Comparison of ENCODE assay signal across 1 cellular context in the genomic region with DNA sequence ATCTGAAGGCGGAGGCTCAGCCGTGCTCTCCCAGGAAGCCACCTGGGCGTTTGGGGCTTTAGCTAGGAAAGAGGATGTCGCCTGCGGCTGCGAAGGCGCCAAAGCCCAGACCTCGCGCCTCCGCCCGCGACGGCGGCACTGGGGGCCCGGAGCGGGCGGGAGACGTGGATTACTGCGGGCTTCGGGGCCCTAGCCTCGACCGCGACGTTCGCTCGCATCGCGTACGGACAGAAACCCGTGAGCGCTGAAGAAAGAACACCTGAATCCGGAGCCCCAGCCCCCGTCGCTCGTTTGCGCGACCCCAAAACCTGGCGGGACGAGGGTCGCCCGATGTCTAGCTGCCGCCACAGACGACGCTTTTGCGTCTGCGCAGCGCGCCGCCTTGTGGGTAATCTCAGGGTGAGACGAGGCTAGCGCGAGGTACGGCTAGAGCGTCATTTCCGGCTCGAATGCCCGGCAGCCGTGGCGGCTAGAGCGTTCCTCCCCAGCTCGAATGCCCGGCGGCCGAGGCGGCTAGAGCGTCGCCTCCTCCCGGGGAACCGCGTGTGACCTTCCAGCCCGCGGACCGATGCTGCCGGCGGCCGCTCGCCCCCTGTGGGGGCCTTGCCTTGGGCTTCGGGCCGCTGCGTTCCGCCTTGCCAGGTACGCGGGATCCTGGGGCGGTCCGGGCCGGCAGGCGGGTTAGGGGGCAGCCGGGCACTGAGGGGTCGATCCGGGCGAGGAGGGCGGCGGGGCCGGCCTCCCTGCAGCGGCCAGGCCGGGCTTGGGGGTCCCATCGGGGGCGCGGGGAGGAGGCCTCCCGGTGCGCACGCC.
TF ChIP-seq lines count a peak whose summit lies in the region.

A gene (plus strand): TSS at position 434 of the 813 bp plus-strand sequence. CDS start 135 bp downstream, at position 569.

TF ChIP-seq in HepG2, 621 proteins besides CTCF, POLR2A, EP300 and RAD21 (continued from another document and continues in another):
- TF ChIP-seq, protein P1, sequence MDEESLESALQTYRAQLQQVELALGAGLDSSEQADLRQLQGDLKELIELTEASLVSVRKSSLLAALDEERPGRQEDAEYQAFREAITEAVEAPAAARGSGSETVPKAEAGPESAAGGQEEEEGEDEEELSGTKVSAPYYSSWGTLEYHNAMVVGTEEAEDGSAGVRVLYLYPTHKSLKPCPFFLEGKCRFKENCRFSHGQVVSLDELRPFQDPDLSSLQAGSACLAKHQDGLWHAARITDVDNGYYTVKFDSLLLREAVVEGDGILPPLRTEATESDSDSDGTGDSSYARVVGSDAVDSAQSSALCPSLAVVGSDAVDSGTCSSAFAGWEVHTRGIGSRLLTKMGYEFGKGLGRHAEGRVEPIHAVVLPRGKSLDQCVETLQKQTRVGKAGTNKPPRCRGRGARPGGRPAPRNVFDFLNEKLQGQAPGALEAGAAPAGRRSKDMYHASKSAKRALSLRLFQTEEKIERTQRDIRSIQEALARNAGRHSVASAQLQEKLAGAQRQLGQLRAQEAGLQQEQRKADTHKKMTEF (CRISPR knock-in tag; IDR thresholded peaks at IDR 0.05) = peak; percentile 93
- TF ChIP-seq CHD4 (IDR thresholded peaks at IDR 0.05; ENCODE audit: borderline replicate concordance, low read length) (no peak), SMYD3 (CRISPR knock-in tag; IDR thresholded peaks at IDR 0.05) (no peak), NR3C1 (CRISPR knock-in tag; IDR thresholded peaks at IDR 0.05) (no peak), ZNF17 (CRISPR knock-in tag; IDR thresholded peaks at IDR 0.05) (peak; percentile 49; the same call in 1 of the 2 replicates), ZNF234 (CRISPR knock-in tag; conservative IDR thresholded peaks at IDR 0.05) (peak; percentile 63; the same call in 1 of the 2 replicates), RXRA (CRISPR knock-in tag; IDR thresholded peaks at IDR 0.05) (peak; percentile 92), ZNF343 (CRISPR knock-in tag; IDR thresholded peaks at IDR 0.05) (peak; percentile 72; the same call in 1 of the 2 replicates), AKAP8 (CRISPR knock-in tag; IDR thresholded peaks at IDR 0.05) (no peak), NAIF1 (CRISPR knock-in tag; IDR thresholded peaks at IDR 0.05; ENCODE audit: borderline replicate concordance) (0 out of 2 replicates have a peak, but pooled peaks have one; percentile 67), KDM2A (CRISPR knock-in tag; IDR thresholded peaks at IDR 0.05; ENCODE audit: borderline replicate concordance, low read depth) (peak; percentile 98), XBP1 (CRISPR knock-in tag; IDR thresholded peaks at IDR 0.05) (peak; percentile 62; the same call in 1 of the 2 replicates), ZNF264 (CRISPR knock-in tag; IDR thresholded peaks at IDR 0.05) (peak; percentile 87), ZNF776 (CRISPR knock-in tag; IDR thresholded peaks at IDR 0.05) (peak; percentile 87; the same call in 1 of the 2 replicates), SAFB2 (CRISPR knock-in tag; IDR thresholded peaks at IDR 0.05; ENCODE audit: borderline replicate concordance, low read depth) (peak; percentile 94; the same call in 1 of the 2 replicates), ZNF296 (CRISPR knock-in tag; conservative IDR thresholded peaks at IDR 0.05) (peak; percentile 48; the same call in 1 of the 2 replicates), ZNF121 (CRISPR knock-in tag; IDR thresholded peaks at IDR 0.05) (no peak), MAFK (conservative IDR thresholded peaks at IDR 0.05 in 1 of 2, IDR thresholded peaks at IDR 0.05 in 1 of 2; ENCODE audit: low read length in 2 of 2) (no peak), JUN (CRISPR knock-in tag; IDR thresholded peaks at IDR 0.05) (peak; percentile 77), ZNF780A (CRISPR knock-in tag; IDR thresholded peaks at IDR 0.05) (peak; percentile 82)
- TF ChIP-seq, protein P2, sequence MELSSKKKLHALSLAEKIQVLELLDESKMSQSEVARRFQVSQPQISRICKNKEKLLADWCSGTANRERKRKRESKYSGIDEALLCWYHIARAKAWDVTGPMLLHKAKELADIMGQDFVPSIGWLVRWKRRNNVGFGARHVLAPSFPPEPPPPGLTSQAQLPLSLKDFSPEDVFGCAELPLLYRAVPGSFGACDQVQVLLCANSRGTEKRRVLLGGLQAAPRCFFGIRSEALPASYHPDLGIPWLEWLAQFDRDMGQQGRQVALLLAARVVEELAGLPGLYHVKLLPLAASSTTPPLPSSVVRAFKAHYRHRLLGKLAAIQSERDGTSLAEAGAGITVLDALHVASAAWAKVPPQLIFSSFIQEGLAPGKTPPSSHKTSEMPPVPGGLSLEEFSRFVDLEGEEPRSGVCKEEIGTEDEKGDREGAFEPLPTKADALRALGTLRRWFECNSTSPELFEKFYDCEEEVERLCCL (CRISPR knock-in tag; IDR thresholded peaks at IDR 0.05; ENCODE audit: borderline replicate concordance) = peak; percentile 80; the same call in 1 of the 2 replicates
- TF ChIP-seq, protein P3, sequence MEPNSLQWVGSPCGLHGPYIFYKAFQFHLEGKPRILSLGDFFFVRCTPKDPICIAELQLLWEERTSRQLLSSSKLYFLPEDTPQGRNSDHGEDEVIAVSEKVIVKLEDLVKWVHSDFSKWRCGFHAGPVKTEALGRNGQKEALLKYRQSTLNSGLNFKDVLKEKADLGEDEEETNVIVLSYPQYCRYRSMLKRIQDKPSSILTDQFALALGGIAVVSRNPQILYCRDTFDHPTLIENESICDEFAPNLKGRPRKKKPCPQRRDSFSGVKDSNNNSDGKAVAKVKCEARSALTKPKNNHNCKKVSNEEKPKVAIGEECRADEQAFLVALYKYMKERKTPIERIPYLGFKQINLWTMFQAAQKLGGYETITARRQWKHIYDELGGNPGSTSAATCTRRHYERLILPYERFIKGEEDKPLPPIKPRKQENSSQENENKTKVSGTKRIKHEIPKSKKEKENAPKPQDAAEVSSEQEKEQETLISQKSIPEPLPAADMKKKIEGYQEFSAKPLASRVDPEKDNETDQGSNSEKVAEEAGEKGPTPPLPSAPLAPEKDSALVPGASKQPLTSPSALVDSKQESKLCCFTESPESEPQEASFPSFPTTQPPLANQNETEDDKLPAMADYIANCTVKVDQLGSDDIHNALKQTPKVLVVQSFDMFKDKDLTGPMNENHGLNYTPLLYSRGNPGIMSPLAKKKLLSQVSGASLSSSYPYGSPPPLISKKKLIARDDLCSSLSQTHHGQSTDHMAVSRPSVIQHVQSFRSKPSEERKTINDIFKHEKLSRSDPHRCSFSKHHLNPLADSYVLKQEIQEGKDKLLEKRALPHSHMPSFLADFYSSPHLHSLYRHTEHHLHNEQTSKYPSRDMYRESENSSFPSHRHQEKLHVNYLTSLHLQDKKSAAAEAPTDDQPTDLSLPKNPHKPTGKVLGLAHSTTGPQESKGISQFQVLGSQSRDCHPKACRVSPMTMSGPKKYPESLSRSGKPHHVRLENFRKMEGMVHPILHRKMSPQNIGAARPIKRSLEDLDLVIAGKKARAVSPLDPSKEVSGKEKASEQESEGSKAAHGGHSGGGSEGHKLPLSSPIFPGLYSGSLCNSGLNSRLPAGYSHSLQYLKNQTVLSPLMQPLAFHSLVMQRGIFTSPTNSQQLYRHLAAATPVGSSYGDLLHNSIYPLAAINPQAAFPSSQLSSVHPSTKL (CRISPR knock-in tag; IDR thresholded peaks at IDR 0.05) = peak; percentile 74; the same call in 1 of the 2 replicates
- TF ChIP-seq, protein P4, sequence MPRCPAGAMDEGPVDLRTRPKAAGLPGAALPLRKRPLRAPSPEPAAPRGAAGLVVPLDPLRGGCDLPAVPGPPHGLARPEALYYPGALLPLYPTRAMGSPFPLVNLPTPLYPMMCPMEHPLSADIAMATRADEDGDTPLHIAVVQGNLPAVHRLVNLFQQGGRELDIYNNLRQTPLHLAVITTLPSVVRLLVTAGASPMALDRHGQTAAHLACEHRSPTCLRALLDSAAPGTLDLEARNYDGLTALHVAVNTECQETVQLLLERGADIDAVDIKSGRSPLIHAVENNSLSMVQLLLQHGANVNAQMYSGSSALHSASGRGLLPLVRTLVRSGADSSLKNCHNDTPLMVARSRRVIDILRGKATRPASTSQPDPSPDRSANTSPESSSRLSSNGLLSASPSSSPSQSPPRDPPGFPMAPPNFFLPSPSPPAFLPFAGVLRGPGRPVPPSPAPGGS (CRISPR knock-in tag; IDR thresholded peaks at IDR 0.05) = peak; percentile 83
- TF ChIP-seq, protein P5, sequence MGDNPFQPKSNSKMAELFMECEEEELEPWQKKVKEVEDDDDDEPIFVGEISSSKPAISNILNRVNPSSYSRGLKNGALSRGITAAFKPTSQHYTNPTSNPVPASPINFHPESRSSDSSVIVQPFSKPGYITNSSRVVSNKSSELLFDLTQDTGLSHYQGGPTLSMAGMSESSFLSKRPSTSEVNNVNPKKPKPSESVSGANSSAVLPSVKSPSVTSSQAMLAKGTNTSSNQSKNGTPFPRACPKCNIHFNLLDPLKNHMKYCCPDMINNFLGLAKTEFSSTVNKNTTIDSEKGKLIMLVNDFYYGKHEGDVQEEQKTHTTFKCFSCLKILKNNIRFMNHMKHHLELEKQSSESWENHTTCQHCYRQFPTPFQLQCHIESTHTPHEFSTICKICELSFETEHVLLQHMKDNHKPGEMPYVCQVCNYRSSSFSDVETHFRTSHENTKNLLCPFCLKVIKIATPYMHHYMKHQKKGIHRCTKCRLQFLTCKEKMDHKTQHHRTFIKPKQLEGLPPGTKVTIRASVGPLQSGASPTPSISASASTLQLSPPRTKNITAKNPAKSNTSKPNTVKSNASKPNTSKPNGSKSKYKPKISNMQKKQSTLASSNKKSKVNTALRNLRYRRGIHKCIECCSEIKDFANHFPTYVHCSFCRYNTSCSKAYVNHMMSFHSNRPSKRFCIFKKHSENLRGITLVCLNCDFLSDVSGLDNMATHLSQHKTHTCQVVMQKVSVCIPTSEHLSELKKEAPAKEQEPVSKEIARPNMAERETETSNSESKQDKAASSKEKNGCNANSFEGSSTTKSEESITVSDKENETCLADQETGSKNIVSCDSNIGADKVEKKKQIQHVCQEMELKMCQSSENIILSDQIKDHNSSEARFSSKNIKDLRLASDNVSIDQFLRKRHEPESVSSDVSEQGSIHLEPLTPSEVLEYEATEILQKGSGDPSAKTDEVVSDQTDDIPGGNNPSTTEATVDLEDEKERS (CRISPR knock-in tag; IDR thresholded peaks at IDR 0.05) = peak; percentile 47
- TF ChIP-seq, protein P6, sequence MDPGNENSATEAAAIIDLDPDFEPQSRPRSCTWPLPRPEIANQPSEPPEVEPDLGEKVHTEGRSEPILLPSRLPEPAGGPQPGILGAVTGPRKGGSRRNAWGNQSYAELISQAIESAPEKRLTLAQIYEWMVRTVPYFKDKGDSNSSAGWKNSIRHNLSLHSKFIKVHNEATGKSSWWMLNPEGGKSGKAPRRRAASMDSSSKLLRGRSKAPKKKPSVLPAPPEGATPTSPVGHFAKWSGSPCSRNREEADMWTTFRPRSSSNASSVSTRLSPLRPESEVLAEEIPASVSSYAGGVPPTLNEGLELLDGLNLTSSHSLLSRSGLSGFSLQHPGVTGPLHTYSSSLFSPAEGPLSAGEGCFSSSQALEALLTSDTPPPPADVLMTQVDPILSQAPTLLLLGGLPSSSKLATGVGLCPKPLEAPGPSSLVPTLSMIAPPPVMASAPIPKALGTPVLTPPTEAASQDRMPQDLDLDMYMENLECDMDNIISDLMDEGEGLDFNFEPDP (CRISPR knock-in tag; conservative IDR thresholded peaks at IDR 0.05) = no peak
- TF ChIP-seq, protein P7, sequence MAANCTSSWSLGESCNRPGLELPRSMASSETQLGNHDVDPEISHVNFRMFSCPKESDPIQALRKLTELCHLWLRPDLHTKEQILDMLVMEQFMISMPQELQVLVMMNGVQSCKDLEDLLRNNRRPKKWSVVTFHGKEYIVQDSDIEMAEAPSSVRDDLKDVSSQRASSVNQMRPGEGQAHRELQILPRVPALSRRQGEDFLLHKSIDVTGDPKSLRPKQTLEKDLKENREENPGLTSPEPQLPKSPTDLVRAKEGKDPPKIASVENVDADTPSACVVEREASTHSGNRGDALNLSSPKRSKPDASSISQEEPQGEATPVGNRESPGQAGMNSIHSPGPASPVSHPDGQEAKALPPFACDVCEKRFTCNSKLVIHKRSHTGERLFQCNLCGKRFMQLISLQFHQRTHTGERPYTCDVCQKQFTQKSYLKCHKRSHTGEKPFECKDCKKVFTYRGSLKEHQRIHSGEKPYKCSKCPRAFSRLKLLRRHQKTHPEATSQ (CRISPR knock-in tag; IDR thresholded peaks at IDR 0.05; ENCODE audit: borderline replicate concordance) = no peak
- TF ChIP-seq, protein P8, sequence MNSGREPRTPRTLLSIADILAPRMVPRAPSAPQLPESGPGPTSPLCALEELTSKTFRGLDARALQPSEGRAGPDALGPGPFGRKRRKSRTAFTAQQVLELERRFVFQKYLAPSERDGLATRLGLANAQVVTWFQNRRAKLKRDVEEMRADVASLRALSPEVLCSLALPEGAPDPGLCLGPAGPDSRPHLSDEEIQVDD (CRISPR knock-in tag; IDR thresholded peaks at IDR 0.05; ENCODE audit: borderline replicate concordance) = peak; percentile 92; the same call in 1 of the 2 replicates
- TF ChIP-seq, protein P9, sequence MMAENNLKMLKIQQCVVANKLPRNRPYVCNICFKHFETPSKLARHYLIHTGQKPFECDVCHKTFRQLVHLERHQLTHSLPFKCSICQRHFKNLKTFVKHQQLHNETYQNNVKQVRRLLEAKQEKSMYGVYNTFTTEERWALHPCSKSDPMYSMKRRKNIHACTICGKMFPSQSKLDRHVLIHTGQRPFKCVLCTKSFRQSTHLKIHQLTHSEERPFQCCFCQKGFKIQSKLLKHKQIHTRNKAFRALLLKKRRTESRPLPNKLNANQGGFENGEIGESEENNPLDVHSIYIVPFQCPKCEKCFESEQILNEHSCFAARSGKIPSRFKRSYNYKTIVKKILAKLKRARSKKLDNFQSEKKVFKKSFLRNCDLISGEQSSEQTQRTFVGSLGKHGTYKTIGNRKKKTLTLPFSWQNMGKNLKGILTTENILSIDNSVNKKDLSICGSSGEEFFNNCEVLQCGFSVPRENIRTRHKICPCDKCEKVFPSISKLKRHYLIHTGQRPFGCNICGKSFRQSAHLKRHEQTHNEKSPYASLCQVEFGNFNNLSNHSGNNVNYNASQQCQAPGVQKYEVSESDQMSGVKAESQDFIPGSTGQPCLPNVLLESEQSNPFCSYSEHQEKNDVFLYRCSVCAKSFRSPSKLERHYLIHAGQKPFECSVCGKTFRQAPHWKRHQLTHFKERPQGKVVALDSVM (CRISPR knock-in tag; IDR thresholded peaks at IDR 0.05) = peak; percentile 27; the same call in 1 of the 2 replicates
- TF ChIP-seq, protein P10, sequence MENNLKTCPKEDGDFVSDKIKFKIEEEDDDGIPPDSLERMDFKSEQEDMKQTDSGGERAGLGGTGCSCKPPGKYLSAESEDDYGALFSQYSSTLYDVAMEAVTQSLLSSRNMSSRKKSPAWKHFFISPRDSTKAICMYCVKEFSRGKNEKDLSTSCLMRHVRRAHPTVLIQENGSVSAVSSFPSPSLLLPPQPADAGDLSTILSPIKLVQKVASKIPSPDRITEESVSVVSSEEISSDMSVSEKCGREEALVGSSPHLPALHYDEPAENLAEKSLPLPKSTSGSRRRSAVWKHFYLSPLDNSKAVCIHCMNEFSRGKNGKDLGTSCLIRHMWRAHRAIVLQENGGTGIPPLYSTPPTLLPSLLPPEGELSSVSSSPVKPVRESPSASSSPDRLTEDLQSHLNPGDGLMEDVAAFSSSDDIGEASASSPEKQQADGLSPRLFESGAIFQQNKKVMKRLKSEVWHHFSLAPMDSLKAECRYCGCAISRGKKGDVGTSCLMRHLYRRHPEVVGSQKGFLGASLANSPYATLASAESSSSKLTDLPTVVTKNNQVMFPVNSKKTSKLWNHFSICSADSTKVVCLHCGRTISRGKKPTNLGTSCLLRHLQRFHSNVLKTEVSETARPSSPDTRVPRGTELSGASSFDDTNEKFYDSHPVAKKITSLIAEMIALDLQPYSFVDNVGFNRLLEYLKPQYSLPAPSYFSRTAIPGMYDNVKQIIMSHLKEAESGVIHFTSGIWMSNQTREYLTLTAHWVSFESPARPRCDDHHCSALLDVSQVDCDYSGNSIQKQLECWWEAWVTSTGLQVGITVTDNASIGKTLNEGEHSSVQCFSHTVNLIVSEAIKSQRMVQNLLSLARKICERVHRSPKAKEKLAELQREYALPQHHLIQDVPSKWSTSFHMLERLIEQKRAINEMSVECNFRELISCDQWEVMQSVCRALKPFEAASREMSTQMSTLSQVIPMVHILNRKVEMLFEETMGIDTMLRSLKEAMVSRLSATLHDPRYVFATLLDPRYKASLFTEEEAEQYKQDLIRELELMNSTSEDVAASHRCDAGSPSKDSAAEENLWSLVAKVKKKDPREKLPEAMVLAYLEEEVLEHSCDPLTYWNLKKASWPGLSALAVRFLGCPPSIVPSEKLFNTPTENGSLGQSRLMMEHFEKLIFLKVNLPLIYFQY (CRISPR knock-in tag; IDR thresholded peaks at IDR 0.05; ENCODE audit: borderline replicate concordance) = peak; percentile 79
